ENCODE assay signal across 8 cellular contexts in genomic region chr6:28399370-28400121, GRCh38. TPM values are rescaled to one million over a fixed set of nuclear protein-coding genes. Genes with fewer than 3 reads are reported as not detected.
DNase-seq lines count a peak whose midpoint lies in the region; ATAC-seq lines count a peak whose summit lies in the region.

Gene ZSCAN12, minus strand, starts transcription at chr6:28399747. Its CDS starts 1,342 bp downstream, at chr6:28398405.

- H3K27ac ChIP-seq in effector memory CD4-positive, alpha-beta T cell (ENCODE audit: insufficient read depth, low read length, poor library complexity, severe bottlenecking): peak within 1 kb of the TSS; percentile 38

- peak within 1 kb of the TSS; percentile 71 for H3K4me3 ChIP-seq in effector memory CD4-positive, alpha-beta T cell (ENCODE audit: insufficient read depth, low read depth, low read length, poor library complexity, severe bottlenecking)

- H3K27me3 Mint-ChIP-seq in activated CD8-positive, alpha-beta T cell treated with anti-CD3 and anti-CD28 coated beads, Interleukin-2, amount 10 ng/mL, durations not matched to agents 7 days and 5 days (ENCODE audit: low read depth): peaks cover 10% of the 10 kb centered on the region

- H3K4me1 ChIP-seq in effector memory CD4-positive, alpha-beta T cell (ENCODE audit: control insufficient read depth, insufficient read depth, low read length, poor library complexity, severe bottlenecking): peaks cover 8% of the 10 kb centered on the region

- no peaks in the 10 kb centered on the region for H3K9me3 ChIP-seq in effector memory CD4-positive, alpha-beta T cell (ENCODE audit: control insufficient read depth, low read length)

- H3K9me3 Mint-ChIP-seq in activated CD8-positive, alpha-beta T cell treated with anti-CD3 and anti-CD28 coated beads, Interleukin-2, amount 10 ng/mL, durations not matched to agents 7 days and 5 days (ENCODE audit: insufficient read depth): peaks cover 6% of the 10 kb centered on the region

- peaks cover 47% of the 10 kb centered on the region for H3K36me3 Mint-ChIP-seq in activated CD8-positive, alpha-beta T cell treated with anti-CD3 and anti-CD28 coated beads, Interleukin-2, amount 10 ng/mL, durations not matched to agents 7 days and 5 days (ENCODE audit: low read depth)

- peaks cover 4% of the 10 kb centered on the region for H3K36me3 ChIP-seq in effector memory CD4-positive, alpha-beta T cell (ENCODE audit: control insufficient read depth, insufficient read depth, low read length)

- peak; percentile 93 for ATAC-seq in GM18868 (IDR thresholded peaks at IDR 0.05; ENCODE audit: unreplicated experiment)
- ATAC-seq in HG03135 (IDR thresholded peaks at IDR 0.05; ENCODE audit: unreplicated experiment): peak; percentile 76
- ATAC-seq in activated CD8-positive, alpha-beta T cell treated with anti-CD3 and anti-CD28 coated beads, Interleukin-2, amount 10 ng/mL, durations not matched to agents 7 days and 5 days: peak; percentile 93

- DNase-seq in ACHN (peak; percentile 85), NCI-H524 treated with DMSO at 0.1 percent for 48 hours (lab: John Stamatoyannopoulos, UW) (peak; percentile 44), medulla oblongata (ENCODE audit: extremely low spot score) (peak; percentile 87)
- DNase-seq in activated CD8-positive, alpha-beta T cell treated with anti-CD3 and anti-CD28 coated beads, Interleukin-2, amount 10 ng/mL, durations not matched to agents 7 days and 5 days: peak; percentile 93
- peak; percentile 53 to 56 (median 53) for DNase-seq in effector memory CD4-positive, alpha-beta T cell
- peak; percentile 59 to 70 (median 65) for DNase-seq in stimulated activated CD4-positive, alpha-beta T cell treated with anti-CD3 and anti-CD28 coated beads, TNF-alpha, amount 100 ng/mL, for 4 hours (ENCODE audit: low read depth in 3 of 3)

- H3K4me3 Mint-ChIP-seq in activated CD8-positive, alpha-beta T cell treated with anti-CD3 and anti-CD28 coated beads, Interleukin-2, amount 10 ng/mL, durations not matched to agents 7 days and 5 days: peak within 1 kb of the TSS; percentile 93

- in situ Hi-C loops in ACHN (cut with HindIII; ENCODE audit: low pct_ligation_motif_present, low pct_unique_long_range_greater_than_20kb, low sequenced_read_pairs): no loop called here

- CTCF ChIA-PET in activated CD8-positive, alpha-beta T cell treated with anti-CD3 and anti-CD28 coated beads, Interleukin-2, amount 10 ng/mL, durations not matched to agents 7 days and 5 days (lab: Charles Lee): interaction anchor here (0.9 to 1.5 kb wide), 5 partner anchors 15 to 44 kb away, joined by 3 read pairs; partner anchors contain the start of gene ZSCAN23

- H3K27ac Mint-ChIP-seq in activated CD8-positive, alpha-beta T cell treated with anti-CD3 and anti-CD28 coated beads, Interleukin-2, amount 10 ng/mL, durations not matched to agents 7 days and 5 days: peak within 1 kb of the TSS; percentile 96

- peaks cover 68% of the 10 kb centered on the region for H3K4me1 Mint-ChIP-seq in activated CD8-positive, alpha-beta T cell treated with anti-CD3 and anti-CD28 coated beads, Interleukin-2, amount 10 ng/mL, durations not matched to agents 7 days and 5 days (ENCODE audit: low read depth)

- POLR2A ChIA-PET in activated CD8-positive, alpha-beta T cell treated with anti-CD3 and anti-CD28 coated beads, Interleukin-2, amount 10 ng/mL, durations not matched to agents 7 days and 5 days (lab: Charles Lee): interaction anchor here (0.6 to 0.7 kb wide), 2 partner anchors 294 to 1266 kb away, joined by 3 to 4 read pairs; no protein-coding TSS in a partner anchor

- no peaks in the 10 kb centered on the region for H3K27me3 ChIP-seq in effector memory CD4-positive, alpha-beta T cell (replicated peaks; ENCODE audit: control insufficient read depth, insufficient read depth, low read length, poor library complexity, severe bottlenecking)

RNA-seq across cellular contexts. Expression of gene ZSCAN12, which starts in this region (rescaled TPM):
- 10 to 100 TPM; 10.8 to 11.4 TPM for total RNA-seq in activated CD8-positive, alpha-beta T cell treated with anti-CD3 and anti-CD28 coated beads, Interleukin-2, amount 10 ng/mL, durations not matched to agents 7 days and 5 days

Comparison
In these comparisons a context has a peak if more than half of its experiments do, and no peak if none do; other contexts are left out.
1. Peak in every context shown above with its lines: DNase-seq, ATAC-seq, H3K4me3 ChIP-seq and H3K27ac ChIP-seq.